ENCODE assay signal across 9 cellular contexts in the genomic region with DNA sequence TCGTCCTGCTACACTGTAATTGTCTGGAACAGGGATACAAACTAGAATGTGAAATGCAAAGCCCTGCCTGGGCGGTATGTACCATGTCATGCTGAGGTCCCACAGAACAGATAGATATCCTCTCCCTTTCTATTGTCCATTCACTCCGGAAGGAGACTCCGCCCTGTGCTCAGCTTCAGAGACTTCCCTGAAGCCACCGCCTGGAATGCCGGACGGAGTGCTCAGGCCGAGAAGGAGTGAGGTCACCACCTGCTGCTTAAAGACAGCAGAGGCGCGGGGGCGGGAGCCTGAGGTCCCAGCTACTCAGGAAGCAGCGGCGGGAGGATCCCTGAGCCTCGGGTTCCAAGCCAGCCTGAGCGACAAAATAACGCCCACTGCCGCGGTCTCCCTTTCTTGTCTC. TPM values are rescaled to one million over a fixed set of nuclear protein-coding genes. Genes with fewer than 3 reads are reported as not detected.
A peak's percentile ranks its signal among the peaks of the same experiment; 100 is the strongest.
DNase-seq lines count a peak whose midpoint lies in the region; ATAC-seq and TF ChIP-seq lines count a peak whose summit lies in the region.
"Had no signal": no experiment of that assay in that cellular context is flagged by ENCODE, and none has a peak within 500 bp of the region (broad histone marks: within the 10 kb centered on the region; RNA-seq: fewer than 3 reads in every experiment).

No MANE protein-coding gene starts in this region.

- peak overlapping the region; percentile 7 for H3K27ac Mint-ChIP-seq in Calu3 (ENCODE audit: unreplicated experiment)
- H3K27ac Mint-ChIP-seq in endodermal cell = peak overlapping the region; percentile 100

- H3K9me3 ChIP-seq in endodermal cell (ENCODE audit: control insufficient read depth, low read length) (peaks cover 16% of the 10 kb centered on the region), mucosa of descending colon (no peaks in the 10 kb centered on the region)

- H3K36me3 ChIP-seq in endodermal cell (ENCODE audit: control insufficient read depth, insufficient read depth, low read length) (peaks cover 12% of the 10 kb centered on the region), mucosa of descending colon (ENCODE audit: low read depth) (no peaks in the 10 kb centered on the region), urinary bladder (ENCODE audit: insufficient read depth) (no peaks in the 10 kb centered on the region)

- CTCF ChIA-PET in Calu3 (lab: Charles Lee) = no interaction called here

- H3K4me3 Mint-ChIP-seq in Calu3 (ENCODE audit: low read depth, unreplicated experiment) = peak overlapping the region; percentile 64
- peak overlapping the region; percentile 77 for H3K4me3 Mint-ChIP-seq in endodermal cell

- peak; percentile 5 for ATAC-seq in mucosa of descending colon

- 27 to 55% methylated on average over 11 to 18 of the region's 18 CpGs for WGBS in endodermal cell (ENCODE audit: insufficient coverage in 1 of 2, insufficient read length in 1 of 2), 2 experiments
- 47% methylated on average over 18 of the region's 18 CpGs for WGBS in urinary bladder

- H3K4me3 ChIP-seq in endodermal cell (ENCODE audit: low read length) = peak overlapping the region; percentile 98
- no peak overlapping the region for H3K4me3 ChIP-seq in mucosa of descending colon
- H3K4me3 ChIP-seq in urinary bladder (ENCODE audit: low read depth, low read length) = no peak overlapping the region

- H3K9me3 Mint-ChIP-seq in Calu3 (ENCODE audit: low read depth, unreplicated experiment) (peaks cover 13% of the 10 kb centered on the region), endodermal cell (peaks cover 11% of the 10 kb centered on the region)

- no peak for TF ChIP-seq CTCF in Calu3 (IDR thresholded peaks at IDR 0.05; ENCODE audit: unreplicated experiment)
- no peak for TF ChIP-seq CTCF in endodermal cell (conservative IDR thresholded peaks at IDR 0.05)
- no peak for TF ChIP-seq CTCF in mucosa of descending colon (IDR thresholded peaks at IDR 0.05)

- peaks cover 12% of the 10 kb centered on the region for H3K4me1 Mint-ChIP-seq in Calu3 (ENCODE audit: low read depth, unreplicated experiment)
- H3K4me1 Mint-ChIP-seq in endodermal cell = peaks cover 36% of the 10 kb centered on the region

- peak; percentile 35 for DNase-seq in Calu3
- peak; percentile 88 for DNase-seq in RPMI7951 (ENCODE audit: low read depth)
- peak; percentile 95 for DNase-seq in endodermal cell
- peak; percentile 52 to 69 (median 56) for DNase-seq in mucosa of descending colon
- DNase-seq in NCI-H510A treated with DMSO at 0.1 percent for 48 hours (lab: John Stamatoyannopoulos, UW) = no peak
- no peak for DNase-seq in DMS79 treated with DMSO at 0.1 percent for 48 hours (lab: John Stamatoyannopoulos, UW)
- no peak for DNase-seq in HuH-7.5 (ENCODE audit: low spot score)

- H3K36me3 Mint-ChIP-seq in Calu3 (ENCODE audit: insufficient read depth, unreplicated experiment) (peaks cover 21% of the 10 kb centered on the region), endodermal cell (ENCODE audit: low read depth) (peaks cover 19% of the 10 kb centered on the region)

- peak overlapping the region; percentile 58 for H3K9ac ChIP-seq in endodermal cell (ENCODE audit: extremely low read depth, low read length, poor library complexity, severe bottlenecking)

- intact Hi-C loops in Calu3 (cut with micrococcal nuclease; ENCODE audit: unreplicated experiment) (loop anchor here (10.0 kb wide), 1 partner anchor 209 kb away; no protein-coding TSS in a partner anchor), mucosa of descending colon (cut with DNase I, micrococcal nuclease) (no loop called here)

- H3K27me3 Mint-ChIP-seq in Calu3 (ENCODE audit: unreplicated experiment) (no peaks in the 10 kb centered on the region), endodermal cell (ENCODE audit: insufficient read depth) (no peaks in the 10 kb centered on the region)
- H3K27me3 Mint-ChIP-seq: dendritic cell treated with granulocyte-macrophage colony-stimulating factor and Interleukin-4, amounts not matched to agents 40 ng/mL and 50 ng/mL, for 4 days had no signal

- H3K4me1 ChIP-seq in endodermal cell (ENCODE audit: control insufficient read depth, insufficient read depth, low read length) (peaks cover 8% of the 10 kb centered on the region), mucosa of descending colon (ENCODE audit: low read depth) (peaks cover 6% of the 10 kb centered on the region), urinary bladder (ENCODE audit: insufficient read depth) (no peaks in the 10 kb centered on the region)

- no peaks in the 10 kb centered on the region for H3K27me3 ChIP-seq in endodermal cell (ENCODE audit: control insufficient read depth, insufficient read depth, low read length, poor library complexity, severe bottlenecking)

- BruUV-seq in Calu3 (replicated peaks; lab: Mats Ljungman, UMichigan) = no TSS peak

- H3K27ac ChIP-seq in endodermal cell (ENCODE audit: low read depth, low read length) = peak overlapping the region; percentile 92
- peak overlapping the region; percentile 81 for H3K27ac ChIP-seq in urinary bladder (ENCODE audit: low read depth)

RNA-seq across cellular contexts. Expression of gene ZNF611, which starts 0.9 kb away (rescaled TPM):
- total RNA-seq in Calu3 (2022) = 14.1 and 19.8 TPM in 2 replicates
- total RNA-seq in RPMI7951 (2014; rRNA removed; shearing (Covaris generic)) = 7.7 and 8.4 TPM in 2 replicates
- total RNA-seq in endodermal cell = 100 to 1,000 TPM in 1 of 2 donors, 10 to 100 TPM in 1; 96.9 to 136 TPM
- 12.4 TPM for polyA plus RNA-seq in endodermal cell (2013, experiment 1 of 2)
- 15.0 TPM for polyA plus RNA-seq in endodermal cell (2013, experiment 2 of 2)
- 10 to 100 TPM; 14.1 to 20.7 (median 16.0) TPM for total RNA-seq in mucosa of descending colon
- total RNA-seq in urinary bladder = 22.3 TPM
- 6.6 TPM for polyA plus RNA-seq in urinary bladder

RNA-seq across cellular contexts. Expression of gene ZNF600, which starts 50.9 kb away (rescaled TPM):
- total RNA-seq in Calu3 (2022) (18.4 and 23.4 TPM in 2 replicates), endodermal cell (10 to 100 TPM; 26.2 to 32.3 TPM), mucosa of descending colon (10 to 100 TPM in 2 of 3 donors, 1 to 10 TPM in 1; 9.7 to 26.2 (median 14.6) TPM), urinary bladder (9.1 TPM)
- total RNA-seq in RPMI7951 (2014; rRNA removed; shearing (Covaris generic)) = 8.2 and 8.3 TPM in 2 replicates
- 6.1 TPM for polyA plus RNA-seq in endodermal cell (2013, experiment 1 of 2)
- polyA plus RNA-seq in endodermal cell (2013, experiment 2 of 2) = 6.4 TPM
- polyA plus RNA-seq in urinary bladder = 4.1 TPM

Comparison
In these comparisons a context has a peak if more than half of its experiments do, and no peak if none do; other contexts are left out.
1. DNase-seq: peak in Calu3 (single experiment), RPMI7951 (single experiment), endodermal cell (single experiment) and mucosa of descending colon (3 of 3); none in NCI-H510A treated with DMSO at 0.1 percent for 48 hours (single experiment), DMS79 treated with DMSO at 0.1 percent for 48 hours (single experiment) and HuH-7.5 (single experiment).